Comparison of ENCODE assay signal across 25 cellular contexts in the genomic region with DNA sequence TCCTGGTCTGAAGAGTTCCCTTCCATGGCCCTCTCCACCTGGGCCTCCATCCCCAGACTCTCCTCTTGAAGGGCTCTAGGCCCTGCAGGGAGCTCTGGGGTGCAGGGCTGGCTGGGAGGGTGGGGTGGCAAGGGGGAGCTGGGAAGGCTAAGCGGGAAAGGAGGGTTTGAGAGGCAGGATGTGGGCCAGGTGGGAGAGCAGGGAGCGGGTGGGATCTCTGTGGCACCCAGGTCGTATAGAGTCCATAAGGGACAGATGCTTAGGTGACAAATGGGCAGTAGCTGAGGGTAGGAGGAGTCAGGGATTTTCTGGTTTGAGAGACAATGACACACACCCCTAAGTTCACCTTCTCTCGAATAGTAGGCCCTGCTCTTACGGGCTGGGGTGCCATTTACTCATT. TPM values are rescaled to one million over a fixed set of nuclear protein-coding genes. Genes with fewer than 3 reads are reported as not detected.
DNase-seq lines count a peak whose midpoint lies in the region; ATAC-seq and TF ChIP-seq lines count a peak whose summit lies in the region.
"Had no signal": no experiment of that assay in that cellular context is flagged by ENCODE, and none has a peak within 500 bp of the region (broad histone marks: within the 10 kb centered on the region; RNA-seq: fewer than 3 reads in every experiment).

No MANE protein-coding gene starts in this region.

- POLR2A ChIA-PET in activated naive CD8-positive, alpha-beta T cell treated with anti-CD3 and anti-CD28 coated beads, Interleukin-2, amount 10 ng/mL, durations not matched to agents 7 days and 5 days (lab: Charles Lee) = interaction anchor here (2.4 kb wide), 1 partner anchor 15 kb away, joined by 8 read pairs; the partner anchor contains the start of gene KIF18B
- POLR2A ChIA-PET in RWPE1 (lab: Yijun Ruan, JAX; ENCODE audit: low non-redundant PET) = no interaction called here

- CTCF ChIA-PET in RWPE1 (lab: Yijun Ruan, JAX) = interaction anchor here (0.6 to 1.9 kb wide), 3 partner anchors 16 to 167 kb away, joined by 3 to 5 read pairs (median 4); no protein-coding TSS in a partner anchor

- no peak overlapping the region for H3K4me3 ChIP-seq in lower lobe of right lung
- H3K4me3 ChIP-seq in upper lobe of right lung = no peak overlapping the region
- H3K4me3 ChIP-seq in foreskin fibroblast (ENCODE audit: low read depth in 1 of 2, low read length in 2 of 2) = no peak overlapping the region
- H3K4me3 ChIP-seq: BLaER1 had no signal

- H3K36me3 ChIP-seq in lower lobe of right lung = no peaks in the 10 kb centered on the region
- no peaks in the 10 kb centered on the region for H3K36me3 ChIP-seq in upper lobe of right lung

- H3K36me3 Mint-ChIP-seq in activated naive CD8-positive, alpha-beta T cell treated with anti-CD3 and anti-CD28 coated beads, Interleukin-2, amount 10 ng/mL, durations not matched to agents 7 days and 5 days = peaks cover 31% of the 10 kb centered on the region
- H3K36me3 Mint-ChIP-seq in activated naive CD8-positive, alpha-beta T cell treated with anti-CD3 and anti-CD28 coated beads for 36 hours = peaks cover 28% of the 10 kb centered on the region
- H3K36me3 Mint-ChIP-seq: CD4-positive, CD25-positive, alpha-beta regulatory T cell had no signal

- H3K4me1 Mint-ChIP-seq in activated naive CD8-positive, alpha-beta T cell treated with anti-CD3 and anti-CD28 coated beads, Interleukin-2, amount 10 ng/mL, durations not matched to agents 7 days and 5 days = peaks cover 2% of the 10 kb centered on the region
- H3K4me1 Mint-ChIP-seq in activated naive CD8-positive, alpha-beta T cell treated with anti-CD3 and anti-CD28 coated beads for 36 hours = no peaks in the 10 kb centered on the region
- H3K4me1 Mint-ChIP-seq: H9 had no signal

- DNase-seq in activated naive CD8-positive, alpha-beta T cell treated with anti-CD3 and anti-CD28 coated beads, Interleukin-2, amount 10 ng/mL, durations not matched to agents 7 days and 5 days = peak; percentile 15
- DNase-seq in activated naive CD8-positive, alpha-beta T cell treated with anti-CD3 and anti-CD28 coated beads for 36 hours = no peak
- DNase-seq in RWPE1 (ENCODE audit: low spot score) (no peak), lower lobe of right lung (peak; percentile 7), upper lobe of right lung (peak; percentile 31), foreskin fibroblast (no peak), DMS153 treated with DMSO at 0.1 percent for 48 hours (lab: John Stamatoyannopoulos, UW; ENCODE audit: unreplicated experiment) (no peak), superior temporal gyrus (ENCODE audit: extremely low spot score) (no peak)
- DNase-seq: Calu3; CD4-positive, CD25-positive, alpha-beta regulatory T cell; DMS153; Kasumi-1; NCI-H1092 treated with DMSO at 0.1 percent for 48 hours; NCI-H1436; NCI-H187; NCI-H2081 treated with DMSO at 0.1 percent for 48 hours; NCI-H2171; NCI-H226; NCI-H510A; NCI-H69; RPMI8226 had no signal

- no peak for TF ChIP-seq CTCF in RWPE1 (conservative IDR thresholded peaks at IDR 0.05; ENCODE audit: low read depth)
- TF ChIP-seq CTCF in lower lobe of right lung (IDR thresholded peaks at IDR 0.05) = no peak
- TF ChIP-seq CTCF in upper lobe of right lung (IDR thresholded peaks at IDR 0.05) = no peak
- TF ChIP-seq CTCF in foreskin fibroblast (IDR thresholded peaks at IDR 0.05; ENCODE audit: low read depth, low read length) = no peak

- H3K27me3 Mint-ChIP-seq in activated naive CD8-positive, alpha-beta T cell treated with anti-CD3 and anti-CD28 coated beads, Interleukin-2, amount 10 ng/mL, durations not matched to agents 7 days and 5 days = no peaks in the 10 kb centered on the region
- H3K27me3 Mint-ChIP-seq in activated naive CD8-positive, alpha-beta T cell treated with anti-CD3 and anti-CD28 coated beads for 36 hours = no peaks in the 10 kb centered on the region
- H3K27me3 Mint-ChIP-seq: CD4-positive, CD25-positive, alpha-beta regulatory T cell had no signal

- intact Hi-C loops in lower lobe of right lung (cut with DNase I) (no loop called here), upper lobe of right lung (cut with DNase I) (no loop called here)

- H3K4me1 ChIP-seq in lower lobe of right lung = no peaks in the 10 kb centered on the region
- H3K4me1 ChIP-seq in upper lobe of right lung = no peaks in the 10 kb centered on the region

- H3K9me3 ChIP-seq in lower lobe of right lung = no peaks in the 10 kb centered on the region
- H3K9me3 ChIP-seq in upper lobe of right lung = no peaks in the 10 kb centered on the region
- H3K9me3 ChIP-seq: BLaER1 had no signal

- no peak overlapping the region for H3K27ac Mint-ChIP-seq in activated naive CD8-positive, alpha-beta T cell treated with anti-CD3 and anti-CD28 coated beads, Interleukin-2, amount 10 ng/mL, durations not matched to agents 7 days and 5 days
- no peak overlapping the region for H3K27ac Mint-ChIP-seq in activated naive CD8-positive, alpha-beta T cell treated with anti-CD3 and anti-CD28 coated beads for 36 hours
- H3K27ac Mint-ChIP-seq: H9 had no signal

- no peak overlapping the region for H3K4me3 Mint-ChIP-seq in activated naive CD8-positive, alpha-beta T cell treated with anti-CD3 and anti-CD28 coated beads, Interleukin-2, amount 10 ng/mL, durations not matched to agents 7 days and 5 days
- H3K4me3 Mint-ChIP-seq in activated naive CD8-positive, alpha-beta T cell treated with anti-CD3 and anti-CD28 coated beads for 36 hours = no peak overlapping the region
- H3K4me3 Mint-ChIP-seq: CD4-positive, CD25-positive, alpha-beta regulatory T cell; H9 had no signal

- H3K27ac ChIP-seq in RWPE1 (peak overlapping the region; percentile 34), lower lobe of right lung (no peak overlapping the region), upper lobe of right lung (no peak overlapping the region)
- H3K27ac ChIP-seq: BLaER1 had no signal

- no peaks in the 10 kb centered on the region for H3K9me3 Mint-ChIP-seq in activated naive CD8-positive, alpha-beta T cell treated with anti-CD3 and anti-CD28 coated beads, Interleukin-2, amount 10 ng/mL, durations not matched to agents 7 days and 5 days
- H3K9me3 Mint-ChIP-seq in activated naive CD8-positive, alpha-beta T cell treated with anti-CD3 and anti-CD28 coated beads for 36 hours = no peaks in the 10 kb centered on the region
- H3K9me3 Mint-ChIP-seq: CD4-positive, CD25-positive, alpha-beta regulatory T cell; H9 had no signal

- H3K27me3 ChIP-seq in lower lobe of right lung (ENCODE audit: low read depth) (no peaks in the 10 kb centered on the region), upper lobe of right lung (no peaks in the 10 kb centered on the region)
- H3K27me3 ChIP-seq: BLaER1 had no signal

- no peak for ATAC-seq in activated naive CD8-positive, alpha-beta T cell treated with anti-CD3 and anti-CD28 coated beads, Interleukin-2, amount 10 ng/mL, durations not matched to agents 7 days and 5 days (ENCODE audit: low read depth)
- ATAC-seq in lower lobe of right lung (no peak), upper lobe of right lung (no peak)
- ATAC-seq: HepG2 had no signal

RNA-seq across cellular contexts. Expression of gene KIF18B, which starts 15.5 kb away (rescaled TPM):
- 10 to 100 TPM; 66.7 to 70.5 TPM for total RNA-seq in activated naive CD8-positive, alpha-beta T cell treated with anti-CD3 and anti-CD28 coated beads, Interleukin-2, amount 10 ng/mL, durations not matched to agents 7 days and 5 days
- total RNA-seq in activated naive CD8-positive, alpha-beta T cell treated with anti-CD3 and anti-CD28 coated beads for 36 hours = 10 to 100 TPM; 36.7 to 37.1 TPM
- total RNA-seq in lower lobe of right lung = 0.89 TPM
- total RNA-seq in upper lobe of right lung = 0.32 TPM

RNA-seq across cellular contexts. Expression of gene GFAP, which starts 16.8 kb away (rescaled TPM):
- total RNA-seq in activated naive CD8-positive, alpha-beta T cell treated with anti-CD3 and anti-CD28 coated beads, Interleukin-2, amount 10 ng/mL, durations not matched to agents 7 days and 5 days = not detected
- total RNA-seq in activated naive CD8-positive, alpha-beta T cell treated with anti-CD3 and anti-CD28 coated beads for 36 hours = not detected
- total RNA-seq in lower lobe of right lung (not detected), upper lobe of right lung (not detected)
- total RNA-seq: Calu3; CD4-positive, CD25-positive, alpha-beta regulatory T cell; M059J had no signal

RNA-seq across cellular contexts. Expression of gene EFTUD2, which starts 32.9 kb away (rescaled TPM):
- total RNA-seq in activated naive CD8-positive, alpha-beta T cell treated with anti-CD3 and anti-CD28 coated beads, Interleukin-2, amount 10 ng/mL, durations not matched to agents 7 days and 5 days = 100 to 1,000 TPM; 109 to 112 TPM
- total RNA-seq in activated naive CD8-positive, alpha-beta T cell treated with anti-CD3 and anti-CD28 coated beads for 36 hours = 100 to 1,000 TPM; 258 TPM
- total RNA-seq in lower lobe of right lung = 108 TPM
- total RNA-seq in upper lobe of right lung = 74.4 TPM

RNA-seq across cellular contexts. Expression of gene C1QL1, which starts 36.0 kb away (rescaled TPM):
- not detected for total RNA-seq in activated naive CD8-positive, alpha-beta T cell treated with anti-CD3 and anti-CD28 coated beads, Interleukin-2, amount 10 ng/mL, durations not matched to agents 7 days and 5 days
- total RNA-seq in activated naive CD8-positive, alpha-beta T cell treated with anti-CD3 and anti-CD28 coated beads for 36 hours = not detected
- total RNA-seq in lower lobe of right lung (not detected), upper lobe of right lung (0.52 TPM)
- total RNA-seq: CD4-positive, CD25-positive, alpha-beta regulatory T cell had no signal

Comparison
In these comparisons a context has a peak if more than half of its experiments do, and no peak if none do; other contexts are left out.
1. DNase-seq: peak in activated naive CD8-positive, alpha-beta T cell treated with anti-CD3 and anti-CD28 coated beads, Interleukin-2, amount 10 ng/mL, durations not matched to agents 7 days and 5 days (single experiment), lower lobe of right lung (single experiment) and upper lobe of right lung (single experiment); none in activated naive CD8-positive, alpha-beta T cell treated with anti-CD3 and anti-CD28 coated beads for 36 hours (single experiment), RWPE1 (single experiment), foreskin fibroblast (0 of 2), DMS153 treated with DMSO at 0.1 percent for 48 hours (single experiment) and superior temporal gyrus (single experiment).
2. RNA of gene KIF18B, which starts 15.5 kb away (total RNA-seq): 66.7 to 70.5 TPM in activated naive CD8-positive, alpha-beta T cell treated with anti-CD3 and anti-CD28 coated beads, Interleukin-2, amount 10 ng/mL, durations not matched to agents 7 days and 5 days and 36.7 to 37.1 TPM in activated naive CD8-positive, alpha-beta T cell treated with anti-CD3 and anti-CD28 coated beads for 36 hours; 0.89 TPM in lower lobe of right lung (single experiment) and 0.32 TPM in upper lobe of right lung (single experiment); every median in the first group is over 10 times any median in the second.